In genomic region chr9:69497816-69498215, GRCh38 we compare ENCODE assay signal across 25 cellular contexts.
"Had no signal": no experiment of that assay in that cellular context is flagged by ENCODE, and none has a peak within 500 bp of the region (broad histone marks: within the 10 kb centered on the region; RNA-seq: fewer than 3 reads in every experiment).

No MANE protein-coding gene starts in this region.

- H3K36me3 Mint-ChIP-seq: mesothelial cell of epicardium; naive thymus-derived CD8-positive, alpha-beta T cell; stimulated activated effector memory CD8-positive, alpha-beta T cell treated with anti-CD3 and anti-CD28 coated beads, Interleukin-12 subunit alpha, Interleukin-12 subunit beta, amount 100 ng/mL, for 72 hours had no signal

- H3K4me1 ChIP-seq: esophagus squamous epithelium, right atrium auricular region, stomach, vagina had no signal

- H3K4me3 Mint-ChIP-seq: effector memory CD8-positive, alpha-beta T cell; mesothelial cell of epicardium; naive thymus-derived CD8-positive, alpha-beta T cell; nephron progenitor cell; stimulated activated effector memory CD8-positive, alpha-beta T cell treated with anti-CD3 and anti-CD28 coated beads, Interleukin-12 subunit alpha, Interleukin-12 subunit beta, amount 100 ng/mL, for 72 hours had no signal

- H3K27me3 ChIP-seq: esophagus squamous epithelium, hepatocyte, left lung, neutrophil, pancreas, right atrium auricular region, stomach, thyroid gland, vagina had no signal

- H3K27ac Mint-ChIP-seq: effector memory CD8-positive, alpha-beta T cell; mesothelial cell of epicardium; naive thymus-derived CD8-positive, alpha-beta T cell; nephron progenitor cell; stimulated activated effector memory CD8-positive, alpha-beta T cell treated with anti-CD3 and anti-CD28 coated beads, Interleukin-12 subunit alpha, Interleukin-12 subunit beta, amount 100 ng/mL, for 72 hours had no signal

- H3K9me3 Mint-ChIP-seq: effector memory CD8-positive, alpha-beta T cell; mesothelial cell of epicardium; nephron progenitor cell; stimulated activated effector memory CD8-positive, alpha-beta T cell treated with anti-CD3 and anti-CD28 coated beads, Interleukin-12 subunit alpha, Interleukin-12 subunit beta, amount 100 ng/mL, for 72 hours had no signal

- DNase-seq: dermis blood vessel endothelial cell; effector memory CD8-positive, alpha-beta T cell; erythroblast; esophagus squamous epithelium; foreskin melanocyte; left cardiac atrium; left lung; mesenchymal stem cell; naive thymus-derived CD8-positive, alpha-beta T cell; nephron progenitor cell; pancreas; stimulated activated CD4-positive, alpha-beta T cell treated with anti-CD3 and anti-CD28 coated beads, Interleukin-2, amount 100 ng/mL, for 24 hours; stimulated activated CD4-positive, alpha-beta T cell treated with anti-CD3 and anti-CD28 coated beads, Interleukin-4, amount 100 ng/mL, for 24 hours; stimulated activated naive CD4-positive, alpha-beta T cell treated with Interleukin-2 at 50 U/mL for 16 hours; stomach; thyroid gland; trophoblast cell had no signal

- H3K4me2 ChIP-seq: hepatocyte had no signal

- H3K27ac ChIP-seq: coronary artery, esophagus squamous epithelium, hepatocyte, left lung, neutrophil, pancreas, right atrium auricular region, stomach, thyroid gland, vagina had no signal

- H3K4me3 ChIP-seq: coronary artery, esophagus squamous epithelium, hepatocyte, left lung, pancreas, right atrium auricular region, stomach, thyroid gland, vagina had no signal

- H3K79me2 ChIP-seq: hepatocyte had no signal

- H2AFZ ChIP-seq: hepatocyte had no signal

- H3K36me3 ChIP-seq: esophagus squamous epithelium, left lung, neutrophil, pancreas, right atrium auricular region, stomach, thyroid gland, vagina had no signal

- ATAC-seq: effector memory CD8-positive, alpha-beta T cell; left lung; naive thymus-derived CD8-positive, alpha-beta T cell; pancreas; sciatic nerve had no signal

- H3K4me1 Mint-ChIP-seq: naive thymus-derived CD8-positive, alpha-beta T cell had no signal
